ENCODE assay signal across 1 cellular context in genomic region chr1:156114919-156115513, GRCh38.
TF ChIP-seq lines count a peak whose summit lies in the region.

No MANE protein-coding gene starts in this region.

TF ChIP-seq in HEK293, 187 proteins besides CTCF, POLR2A, EP300 and RAD21 (continued from another document):
- no peak for TF ChIP-seq PBX3 (CRISPR knock-in tag; IDR thresholded peaks at IDR 0.05)
- TF ChIP-seq SP3 (tag by site-specific recombination; IDR thresholded peaks at IDR 0.05) = 0 out of 2 replicates have a peak, but pooled peaks have one; percentile 24
- TF ChIP-seq ZNF629 (tag by site-specific recombination; IDR thresholded peaks at IDR 0.05) = no peak
- TF ChIP-seq ZNF24 (tag by site-specific recombination; IDR thresholded peaks at IDR 0.05) = no peak
- TF ChIP-seq HOXC10 (CRISPR knock-in tag; IDR thresholded peaks at IDR 0.05) = no peak
- TF ChIP-seq ZNF658 (tag by site-specific recombination; IDR thresholded peaks at IDR 0.05) = no peak
- no peak for TF ChIP-seq ZNF76 (tag by site-specific recombination; IDR thresholded peaks at IDR 0.05; ENCODE audit: borderline replicate concordance, low read depth)
- no peak for TF ChIP-seq ZFP69B (tag by site-specific recombination; IDR thresholded peaks at IDR 0.05)
- no peak for TF ChIP-seq ZNF169 (tag by site-specific recombination; IDR thresholded peaks at IDR 0.05)
- TF ChIP-seq ZNF529 (tag by site-specific recombination; IDR thresholded peaks at IDR 0.05; ENCODE audit: insufficient replicate concordance) = no peak
- no peak for TF ChIP-seq ZNF140 (tag by site-specific recombination; IDR thresholded peaks at IDR 0.05)
- no peak for TF ChIP-seq ZBTB10 (tag by site-specific recombination; IDR thresholded peaks at IDR 0.05)
- no peak for TF ChIP-seq ZNF501 (tag by site-specific recombination; IDR thresholded peaks at IDR 0.05)
- TF ChIP-seq PRDM1 (tag by site-specific recombination; IDR thresholded peaks at IDR 0.05) = no peak
- TF ChIP-seq ZNF121 (tag by site-specific recombination; IDR thresholded peaks at IDR 0.05) = no peak
- TF ChIP-seq ZNF324 (tag by site-specific recombination; IDR thresholded peaks at IDR 0.05) = no peak
- TF ChIP-seq ZFHX2 (tag by site-specific recombination; conservative IDR thresholded peaks at IDR 0.05) = no peak
- no peak for TF ChIP-seq ZNF157 (tag by site-specific recombination; IDR thresholded peaks at IDR 0.05)
- no peak for TF ChIP-seq RBAK (tag by site-specific recombination; IDR thresholded peaks at IDR 0.05)
- no peak for TF ChIP-seq ZNF391 (tag by site-specific recombination; IDR thresholded peaks at IDR 0.05; ENCODE audit: borderline replicate concordance, low read depth)
- TF ChIP-seq ZNF785 (tag by site-specific recombination; IDR thresholded peaks at IDR 0.05) = no peak
- no peak for TF ChIP-seq ZNF394 (tag by site-specific recombination; IDR thresholded peaks at IDR 0.05; ENCODE audit: borderline replicate concordance)
- TF ChIP-seq ZNF514 (tag by site-specific recombination; IDR thresholded peaks at IDR 0.05) = no peak
- no peak for TF ChIP-seq ZNF513 (tag by site-specific recombination; IDR thresholded peaks at IDR 0.05)
- TF ChIP-seq PRDM4 (tag by site-specific recombination; IDR thresholded peaks at IDR 0.05) = peak; percentile 86
- TF ChIP-seq ZNF26 (tag by site-specific recombination; IDR thresholded peaks at IDR 0.05) = no peak
- TF ChIP-seq ZNF148 (tag by site-specific recombination; IDR thresholded peaks at IDR 0.05; ENCODE audit: borderline replicate concordance) = no peak
- peak; percentile 33 for TF ChIP-seq ZIC2 (tag by site-specific recombination; IDR thresholded peaks at IDR 0.05)
- peak; percentile 27; the same call in 1 of the 2 replicates for TF ChIP-seq ZBTB20 (tag by site-specific recombination; IDR thresholded peaks at IDR 0.05)
- peak; percentile 15; the same call in 1 of the 2 replicates for TF ChIP-seq ZXDB (tag by site-specific recombination; IDR thresholded peaks at IDR 0.05)
- no peak for TF ChIP-seq ZNF311 (tag by site-specific recombination; IDR thresholded peaks at IDR 0.05; ENCODE audit: borderline replicate concordance)
- no peak for TF ChIP-seq ZSCAN18 (tag by site-specific recombination; IDR thresholded peaks at IDR 0.05)
- no peak for TF ChIP-seq ZNF214 (tag by site-specific recombination; IDR thresholded peaks at IDR 0.05; ENCODE audit: borderline replicate concordance)
- TF ChIP-seq ZNF548 (tag by site-specific recombination; IDR thresholded peaks at IDR 0.05) = no peak
- no peak for TF ChIP-seq GLI2 (tag by site-specific recombination; IDR thresholded peaks at IDR 0.05; ENCODE audit: borderline replicate concordance, low read depth)
- TF ChIP-seq ZNF560 (tag by site-specific recombination; IDR thresholded peaks at IDR 0.05; ENCODE audit: borderline replicate concordance) = no peak
- TF ChIP-seq IKZF3 (tag by site-specific recombination; IDR thresholded peaks at IDR 0.05) = no peak
- TF ChIP-seq OVOL3 (tag by site-specific recombination; IDR thresholded peaks at IDR 0.05) = no peak
- TF ChIP-seq REST (tag by site-specific recombination; IDR thresholded peaks at IDR 0.05) = no peak
- TF ChIP-seq ZNF449 (tag by site-specific recombination; IDR thresholded peaks at IDR 0.05) = no peak
- TF ChIP-seq ZNF792 (tag by site-specific recombination; IDR thresholded peaks at IDR 0.05) = no peak
- no peak for TF ChIP-seq ZNF626 (tag by site-specific recombination; IDR thresholded peaks at IDR 0.05)
